Comparison of ENCODE assay signal across 3 cellular contexts in genomic region chr2:113528904-113529303, GRCh38. TPM values are rescaled to one million over a fixed set of nuclear protein-coding genes. Genes with fewer than 3 reads are reported as not detected.
"Had no signal": no experiment of that assay in that cellular context is flagged by ENCODE, and none has a peak within 500 bp of the region (broad histone marks: within the 10 kb centered on the region; RNA-seq: fewer than 3 reads in every experiment).

No MANE protein-coding gene starts in this region.

RNA-seq across cellular contexts. Expression of gene FOXD4L1, which starts 30.4 kb away (rescaled TPM):
- total RNA-seq: RPMI7951, SJSA1, SK-MEL-5 had no signal
